Comparison of ENCODE assay signal across 24 cellular contexts in genomic region chr13:80029170-80029569, GRCh38.
DNase-seq lines count a peak whose midpoint lies in the region; ATAC-seq, FAIRE-seq and TF ChIP-seq lines count a peak whose summit lies in the region.
"Had no signal": no experiment of that assay in that cellular context is flagged by ENCODE, and none has a peak within 500 bp of the region (broad histone marks: within the 10 kb centered on the region; RNA-seq: fewer than 3 reads in every experiment).

No MANE protein-coding gene starts in this region.

- peak; percentile 65 to 84 (median 70) for ATAC-seq in pancreas
- ATAC-seq: naive thymus-derived CD4-positive, alpha-beta T cell; stimulated activated naive CD8-positive, alpha-beta T cell treated with anti-CD3 and anti-CD28 coated beads, Interleukin-15, Interleukin-2, amounts not matched to agents 100 U/mL and 50 U/mL, for 24 hours had no signal

- 16 to 28% methylated on average over 2 of the region's 2 CpGs for WGBS in pancreas, 2 donors

- peak; percentile 1 to 14 for DNase-seq in NCI-H2081 (lab: John Stamatoyannopoulos, UW)
- no peak for DNase-seq in NCI-H2081 treated with DMSO at 0.1 percent for 48 hours (lab: John Stamatoyannopoulos, UW)
- DNase-seq in NCI-H1105 treated with DMSO at 0.1 percent for 48 hours (lab: John Stamatoyannopoulos, UW): peak; percentile 4
- peak; percentile 24 for DNase-seq in NCI-H774 (lab: John Stamatoyannopoulos, UW)
- DNase-seq in pancreas: peak in 5 of 6 donors; percentile 11 to 41 (median 34)
- no peak for DNase-seq in activated CD4-positive, alpha-beta T cell treated with anti-CD3 and anti-CD28 coated beads for 48 hours
- DNase-seq in dedifferentiated amniotic fluid mesenchymal stem cell (ENCODE audit: extremely low spot score): no peak
- no peak for DNase-seq in HT-29 (ENCODE audit: low spot score)
- DNase-seq: activated CD4-positive, alpha-beta T cell treated with anti-CD3 and anti-CD28 coated beads for 4 hours; activated naive CD4-positive, alpha-beta T cell treated with Interleukin-2 at 50 U/mL for 16 hours; activated T-cell treated with anti-CD3 and anti-CD28 coated beads, Interleukin-2, amount 50 U/mL, for 48 hours; adrenal gland; CD4-positive, CD25-positive, alpha-beta regulatory T cell; effector CD8-positive, alpha-beta T cell; Kasumi-1; naive thymus-derived CD4-positive, alpha-beta T cell; NCI-H1930; NCI-H82; nucleus accumbens; stimulated activated naive CD8-positive, alpha-beta T cell treated with anti-CD3 and anti-CD28 coated beads, Interleukin-15, Interleukin-2, amounts not matched to agents 100 U/mL and 50 U/mL, for 24 hours; testis; uterus had no signal

- no peaks in the 10 kb centered on the region for H3K27me3 ChIP-seq in pancreas
- H3K27me3 ChIP-seq: adrenal gland, testis, uterus had no signal

- H3K27ac ChIP-seq in pancreas: no peak overlapping the region
- H3K27ac ChIP-seq: adrenal gland, testis, uterus had no signal

- H3K4me3 ChIP-seq in pancreas: no peak overlapping the region
- H3K4me3 ChIP-seq: adrenal gland, testis, uterus had no signal

- intact Hi-C loops in pancreas (cut with DNase I): no loop called here

- H3K4me1 ChIP-seq in pancreas: peaks cover 2 to 7% (median 6%) of the 10 kb centered on the region in 3 donors
- H3K4me1 ChIP-seq: adrenal gland, testis, uterus had no signal

- no peaks in the 10 kb centered on the region for H3K36me3 ChIP-seq in pancreas
- H3K36me3 ChIP-seq: adrenal gland, uterus had no signal

- TF ChIP-seq CTCF in pancreas (IDR thresholded peaks at IDR 0.05): no peak

- no peak for FAIRE-seq in pancreas (lab: Jason Lieb, UNC)
- FAIRE-seq: A204.1, keratinocyte had no signal

- H3K9me3 ChIP-seq in pancreas: no peaks in the 10 kb centered on the region
- H3K9me3 ChIP-seq: adrenal gland, testis, uterus had no signal

Comparison
In these comparisons a context has a peak if more than half of its experiments do, and no peak if none do; other contexts are left out.
1. DNase-seq: peak in NCI-H2081 (2 of 2), NCI-H1105 treated with DMSO at 0.1 percent for 48 hours (single experiment), NCI-H774 (single experiment) and pancreas (5 of 6); none in NCI-H2081 treated with DMSO at 0.1 percent for 48 hours (single experiment), activated CD4-positive, alpha-beta T cell treated with anti-CD3 and anti-CD28 coated beads for 48 hours (single experiment), dedifferentiated amniotic fluid mesenchymal stem cell (single experiment) and HT-29 (single experiment).